30 cellular contexts compared by ENCODE assay signal in genomic region chr6:168281826-168282225, GRCh38. TPM values are rescaled to one million over a fixed set of nuclear protein-coding genes. Genes with fewer than 3 reads are reported as not detected.
"Had no signal": no experiment of that assay in that cellular context is flagged by ENCODE, and none has a peak within 500 bp of the region (broad histone marks: within the 10 kb centered on the region; RNA-seq: fewer than 3 reads in every experiment).

No MANE protein-coding gene starts in this region.

- H3K4me3 ChIP-seq: gastrocnemius medialis, heart left ventricle had no signal

- H3K36me3 Mint-ChIP-seq: activated naive CD8-positive, alpha-beta T cell; T-cell had no signal

- H3K9me3 Mint-ChIP-seq: activated B cell treated with CpG ODN at 0.5 μM for 24 hours; activated CD4-positive, alpha-beta T cell treated with anti-CD3 and anti-CD28 coated beads, Interleukin-2, amount 10 ng/mL, durations not matched to agents 7 days and 5 days; activated T-cell treated with anti-CD3 and anti-CD28 coated beads, Interleukin-2, amount 50 U/mL, for 24 hours; T-helper 2 cell treated with Interferon-gamma antibody and Interleukin-4, amounts not matched to agents 5 μg/mL and 100 μg/mL, for 36 hours had no signal

- ATAC-seq: activated CD4-positive, CD25-positive, alpha-beta regulatory T cell treated with anti-CD3 and anti-CD28 coated beads, Interleukin-2, amount 50 U/mL, for 24 hours; esophagus mucosa; foreskin keratinocyte; gastrocnemius medialis; heart left ventricle; T-cell had no signal

- H3K27me3 ChIP-seq: brain microvascular endothelial cell, foreskin keratinocyte had no signal

- H3K27ac ChIP-seq: brain microvascular endothelial cell, foreskin keratinocyte, gastrocnemius medialis, heart left ventricle, WERI-Rb-1 had no signal

- DNase-seq: activated B cell treated with CpG ODN at 0.5 μM for 24 hours; activated CD4-positive, alpha-beta memory T cell treated with anti-CD3 and anti-CD28 coated beads, Interleukin-2, amount 10 ng/mL, durations not matched to agents 7 days and 5 days; activated CD4-positive, alpha-beta T cell treated with anti-CD3 and anti-CD28 coated beads, Interleukin-2, amount 10 ng/mL, durations not matched to agents 7 days and 5 days; activated CD4-positive, alpha-beta T cell treated with anti-CD3 and anti-CD28 coated beads, Interleukin-2, amount 50 U/mL, for 4 hours; activated CD8-positive, alpha-beta memory T cell treated with anti-CD3 and anti-CD28 coated beads, Interleukin-2, amount 50 U/mL, for 48 hours; activated effector memory CD4-positive, alpha-beta T cell treated with Interleukin-2 at 50 U/mL for 16 hours; activated gamma-delta T cell treated with Interleukin-2 at 50 U/mL for 16 hours; activated naive CD4-positive, alpha-beta T cell treated with anti-CD3 and anti-CD28 coated beads, Interleukin-2, amount 50 U/mL, for 16 hours; activated naive CD4-positive, alpha-beta T cell treated with Interleukin-2 at 50 U/mL for 16 hours; activated T-cell treated with anti-CD3 and anti-CD28 coated beads for 4 hours; activated T-cell treated with anti-CD3 and anti-CD28 coated beads, Interleukin-2, amount 50 U/mL, for 24 hours; amniotic stem cell; anterior cingulate cortex; brain microvascular endothelial cell; cortex of kidney; effector CD8-positive, alpha-beta T cell; foreskin keratinocyte; gastrocnemius medialis; glutamatergic neuron; heart left ventricle; SW 1271; T1000; WERI-Rb-1 had no signal

- H3K4me3 Mint-ChIP-seq: activated B cell treated with CpG ODN at 0.5 μM for 24 hours; activated CD4-positive, alpha-beta memory T cell treated with anti-CD3 and anti-CD28 coated beads, Interleukin-2, amount 10 ng/mL, durations not matched to agents 7 days and 5 days; activated CD4-positive, alpha-beta T cell treated with anti-CD3 and anti-CD28 coated beads, Interleukin-2, amount 10 ng/mL, durations not matched to agents 7 days and 5 days; activated naive CD8-positive, alpha-beta T cell; activated T-cell treated with anti-CD3 and anti-CD28 coated beads, Interleukin-2, amount 50 U/mL, for 24 hours; T-cell; T-helper 1 cell treated with Interleukin-12 subunit alpha and Interleukin-12 subunit beta and Interleukin-4 antibody, amounts not matched to agents 30 μg/mL and 1 μg/mL, for 36 hours; T-helper 2 cell treated with Interferon-gamma antibody and Interleukin-4, amounts not matched to agents 5 μg/mL and 100 μg/mL, for 36 hours had no signal

- H3K27ac Mint-ChIP-seq: activated B cell treated with CpG ODN at 0.5 μM for 24 hours; activated CD4-positive, alpha-beta memory T cell treated with anti-CD3 and anti-CD28 coated beads, Interleukin-2, amount 10 ng/mL, durations not matched to agents 7 days and 5 days; activated CD4-positive, alpha-beta T cell treated with anti-CD3 and anti-CD28 coated beads, Interleukin-2, amount 10 ng/mL, durations not matched to agents 7 days and 5 days; activated naive CD8-positive, alpha-beta T cell; activated T-cell treated with anti-CD3 and anti-CD28 coated beads, Interleukin-2, amount 50 U/mL, for 24 hours; T-cell; T-helper 1 cell treated with Interleukin-12 subunit alpha and Interleukin-12 subunit beta and Interleukin-4 antibody, amounts not matched to agents 30 μg/mL and 1 μg/mL, for 36 hours; T-helper 2 cell treated with Interferon-gamma antibody and Interleukin-4, amounts not matched to agents 5 μg/mL and 100 μg/mL, for 36 hours had no signal

- H3K4me1 ChIP-seq: foreskin keratinocyte, gastrocnemius medialis, heart left ventricle had no signal

- H3K36me3 ChIP-seq: brain microvascular endothelial cell, gastrocnemius medialis, heart left ventricle, WERI-Rb-1 had no signal

- H3K4me1 Mint-ChIP-seq: activated B cell treated with CpG ODN at 0.5 μM for 24 hours; activated CD4-positive, alpha-beta T cell treated with anti-CD3 and anti-CD28 coated beads, Interleukin-2, amount 10 ng/mL, durations not matched to agents 7 days and 5 days; T-cell had no signal

- H3K9me3 ChIP-seq: gastrocnemius medialis, heart left ventricle had no signal

- H3K27me3 Mint-ChIP-seq: activated B cell treated with CpG ODN at 0.5 μM for 24 hours; activated CD4-positive, alpha-beta memory T cell treated with anti-CD3 and anti-CD28 coated beads, Interleukin-2, amount 10 ng/mL, durations not matched to agents 7 days and 5 days; activated CD4-positive, alpha-beta T cell treated with anti-CD3 and anti-CD28 coated beads, Interleukin-2, amount 10 ng/mL, durations not matched to agents 7 days and 5 days had no signal

RNA-seq across cellular contexts. Expression of gene DACT2, which starts 37.8 kb away (rescaled TPM):
- total RNA-seq: activated B cell treated with CpG ODN at 0.5 μM for 24 hours, dermis microvascular lymphatic vessel endothelial cell, T-cell had no signal
